12 cellular contexts compared by ENCODE assay signal in genomic region chr9:13705913-13706312, GRCh38.
DNase-seq lines count a peak whose midpoint lies in the region; ATAC-seq and TF ChIP-seq lines count a peak whose summit lies in the region.
"Had no signal": no experiment of that assay in that cellular context is flagged by ENCODE, and none has a peak within 500 bp of the region (broad histone marks: within the 10 kb centered on the region; RNA-seq: fewer than 3 reads in every experiment).

No MANE protein-coding gene starts in this region.

- H3K27me3 Mint-ChIP-seq in osteocyte (ENCODE audit: unreplicated experiment), result no peaks in the 10 kb centered on the region
- H3K27me3 Mint-ChIP-seq: naive thymus-derived CD4-positive, alpha-beta T cell had no signal

- ATAC-seq in gastroesophageal sphincter, result peak; percentile 94
- ATAC-seq in GM21360 (IDR thresholded peaks at IDR 0.05; ENCODE audit: unreplicated experiment), result no peak
- no peak for ATAC-seq in GM18502 (IDR thresholded peaks at IDR 0.05; ENCODE audit: poor library complexity, unreplicated experiment)
- ATAC-seq: naive thymus-derived CD4-positive, alpha-beta T cell had no signal

- no peak overlapping the region for H3K4me3 ChIP-seq in gastroesophageal sphincter
- H3K4me3 ChIP-seq: BLaER1, thyroid gland had no signal

- DNase-seq in DMS 273 (lab: John Stamatoyannopoulos, UW; ENCODE audit: unreplicated experiment) (peak; percentile 75), amniotic epithelial cell (ENCODE audit: low read depth) (peak; percentile 39), osteocyte (ENCODE audit: extremely low spot score, unreplicated experiment) (no peak), HuH-7.5 (ENCODE audit: low spot score) (no peak), SHP77 (lab: John Stamatoyannopoulos, UW) (no peak)
- DNase-seq: activated CD8-positive, alpha-beta memory T cell treated with anti-CD3 and anti-CD28 coated beads, Interleukin-2, amount 50 U/mL, for 48 hours; naive thymus-derived CD4-positive, alpha-beta T cell had no signal

- H3K4me3 Mint-ChIP-seq in osteocyte (ENCODE audit: unreplicated experiment), result no peak overlapping the region
- H3K4me3 Mint-ChIP-seq: naive thymus-derived CD4-positive, alpha-beta T cell had no signal

- peak overlapping the region; percentile 82 for H3K27ac Mint-ChIP-seq in osteocyte (ENCODE audit: unreplicated experiment)
- H3K27ac Mint-ChIP-seq: naive thymus-derived CD4-positive, alpha-beta T cell had no signal

- peaks cover 0 to 3% (median 0%) of the 10 kb centered on the region in 3 donors for H3K9me3 ChIP-seq in gastroesophageal sphincter
- H3K9me3 ChIP-seq: BLaER1, thyroid gland had no signal

- no peak for TF ChIP-seq EP300 in gastroesophageal sphincter (IDR thresholded peaks at IDR 0.05)

- peaks cover 36% of the 10 kb centered on the region for H3K4me1 Mint-ChIP-seq in osteocyte (ENCODE audit: unreplicated experiment)
- H3K4me1 Mint-ChIP-seq: naive thymus-derived CD4-positive, alpha-beta T cell had no signal

- peaks cover 20% of the 10 kb centered on the region for H3K9me3 Mint-ChIP-seq in osteocyte (ENCODE audit: unreplicated experiment)

- no peaks in the 10 kb centered on the region for H3K27me3 ChIP-seq in gastroesophageal sphincter
- H3K27me3 ChIP-seq: BLaER1, thyroid gland had no signal

- peak overlapping the region in 3 of 4 donors; percentile 25 to 54 (median 46) for H3K27ac ChIP-seq in gastroesophageal sphincter
- H3K27ac ChIP-seq: BLaER1 had no signal

- TF ChIP-seq CTCF in gastroesophageal sphincter (IDR thresholded peaks at IDR 0.05) (no peak), osteocyte (IDR thresholded peaks at IDR 0.05) (no peak)

- no peaks in the 10 kb centered on the region for H3K36me3 ChIP-seq in gastroesophageal sphincter
- H3K36me3 ChIP-seq: BLaER1, thyroid gland had no signal

- peaks cover 0 to 3% (median 0%) of the 10 kb centered on the region in 3 donors for H3K4me1 ChIP-seq in gastroesophageal sphincter
- H3K4me1 ChIP-seq: BLaER1, thyroid gland had no signal

- H3K36me3 Mint-ChIP-seq in osteocyte (ENCODE audit: unreplicated experiment), result peaks cover 9% of the 10 kb centered on the region

- no peak for TF ChIP-seq POLR2A in gastroesophageal sphincter (IDR thresholded peaks at IDR 0.05)

- WGBS in gastroesophageal sphincter (ENCODE audit: low coverage in 1 of 2), 2 donors, result 36 to 45% methylated on average over 3 to 6 of the region's 6 CpGs

Comparison
In these comparisons a context has a peak if more than half of its experiments do, and no peak if none do; other contexts are left out.
1. DNase-seq: peak in DMS 273 (single experiment) and amniotic epithelial cell (single experiment); none in osteocyte (single experiment), HuH-7.5 (single experiment) and SHP77 (0 of 2).